19 cellular contexts compared by ENCODE assay signal in the genomic region with DNA sequence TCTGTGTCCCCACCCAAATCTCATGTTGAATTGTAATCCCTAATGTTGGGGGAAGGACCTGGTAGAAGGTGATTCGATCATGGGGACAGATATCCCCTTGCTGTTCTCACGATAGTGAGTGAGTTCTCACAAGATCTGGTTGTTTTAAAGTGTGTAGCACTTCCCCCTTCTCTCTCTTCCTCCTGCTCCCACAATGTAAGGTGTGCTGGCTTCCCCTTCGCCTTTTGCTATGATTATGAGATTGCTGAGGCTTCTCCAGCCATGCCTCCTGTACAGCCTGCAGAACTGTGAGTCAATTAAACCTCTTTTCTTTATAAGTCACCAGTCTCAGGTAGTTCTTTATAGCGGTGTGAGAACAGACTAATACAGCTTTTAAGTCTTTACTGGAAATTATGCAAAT.
"Had no signal": no experiment of that assay in that cellular context is flagged by ENCODE, and none has a peak within 500 bp of the region (broad histone marks: within the 10 kb centered on the region; RNA-seq: fewer than 3 reads in every experiment).

No MANE protein-coding gene starts in this region.

- H3K9me3 ChIP-seq: body of pancreas, ovary, psoas muscle, right atrium auricular region, thyroid gland, upper lobe of right lung had no signal

- H3K4me3 Mint-ChIP-seq: activated naive CD4-positive, alpha-beta T cell treated with anti-CD3 and anti-CD28 coated beads, Interleukin-2, amount 10 ng/mL, durations not matched to agents 7 days and 5 days; activated T-helper 1 cell treated with anti-CD3 and anti-CD28 coated beads, Interleukin-12 subunit alpha, Interleukin-12 subunit beta, Interleukin-2, Interleukin-4 antibody, amounts not matched to agents 30 ng/mL and 10 ng/mL and 1 ng/mL, durations not matched to agents 14 hours and 24 hours and 36 hours; natural killer cell treated with Interleukin-12 subunit alpha and Interleukin-12 subunit beta and Interleukin-15 and Interleukin-18, amount 100 ng/mL, for 72 hours had no signal

- H3K4me1 ChIP-seq: body of pancreas, psoas muscle, right atrium auricular region, spleen, thyroid gland, upper lobe of right lung had no signal

- H3K27ac ChIP-seq: body of pancreas, cardiac muscle cell, epithelial cell of prostate, heart left ventricle, ovary, psoas muscle, right atrium auricular region, spleen, thyroid gland, upper lobe of right lung had no signal

- H3K4me3 ChIP-seq: body of pancreas, cardiac muscle cell, heart left ventricle, ovary, psoas muscle, right atrium auricular region, spleen, thyroid gland, upper lobe of right lung had no signal

- H3K27ac Mint-ChIP-seq: activated naive CD4-positive, alpha-beta T cell treated with anti-CD3 and anti-CD28 coated beads, Interleukin-2, amount 10 ng/mL, durations not matched to agents 7 days and 5 days; activated T-helper 1 cell treated with anti-CD3 and anti-CD28 coated beads, Interleukin-12 subunit alpha, Interleukin-12 subunit beta, Interleukin-2, Interleukin-4 antibody, amounts not matched to agents 30 ng/mL and 10 ng/mL and 1 ng/mL, durations not matched to agents 14 hours and 24 hours and 36 hours; natural killer cell treated with Interleukin-12 subunit alpha and Interleukin-12 subunit beta and Interleukin-15 and Interleukin-18, amount 100 ng/mL, for 72 hours had no signal

- DNase-seq: activated CD4-positive, alpha-beta T cell treated with anti-CD3 and anti-CD28 coated beads, Interleukin-2, amount 50 U/mL, for 48 hours; activated naive CD4-positive, alpha-beta T cell treated with anti-CD3 and anti-CD28 coated beads, Interleukin-2, amount 10 ng/mL, durations not matched to agents 7 days and 5 days; anterior cingulate cortex; body of pancreas; heart left ventricle; left cardiac atrium; midbrain; ovary; psoas muscle; spleen; stimulated activated CD4-positive, alpha-beta T cell treated with anti-CD3 and anti-CD28 coated beads, Interleukin-4, amount 100 ng/mL, for 1 hour; stimulated activated naive CD8-positive, alpha-beta T cell treated with anti-CD3 and anti-CD28 coated beads, Interleukin-15, Interleukin-2, amounts not matched to agents 100 U/mL and 50 U/mL, for 24 hours; thyroid gland; upper lobe of right lung had no signal

- ATAC-seq: body of pancreas; heart left ventricle; left cardiac atrium; natural killer cell treated with Interleukin-12 subunit alpha and Interleukin-12 subunit beta and Interleukin-15 and Interleukin-18, amount 100 ng/mL, for 72 hours; psoas muscle; stimulated activated naive CD8-positive, alpha-beta T cell treated with anti-CD3 and anti-CD28 coated beads, Interleukin-15, Interleukin-2, amounts not matched to agents 100 U/mL and 50 U/mL, for 24 hours; upper lobe of right lung had no signal

- H3K36me3 ChIP-seq: cardiac muscle cell, heart left ventricle, ovary, right atrium auricular region, spleen, thyroid gland, upper lobe of right lung had no signal

- H3K27me3 ChIP-seq: body of pancreas, cardiac muscle cell, heart left ventricle, ovary, right atrium auricular region, thyroid gland, upper lobe of right lung had no signal
